29 cellular contexts compared by ENCODE assay signal in the genomic region with DNA sequence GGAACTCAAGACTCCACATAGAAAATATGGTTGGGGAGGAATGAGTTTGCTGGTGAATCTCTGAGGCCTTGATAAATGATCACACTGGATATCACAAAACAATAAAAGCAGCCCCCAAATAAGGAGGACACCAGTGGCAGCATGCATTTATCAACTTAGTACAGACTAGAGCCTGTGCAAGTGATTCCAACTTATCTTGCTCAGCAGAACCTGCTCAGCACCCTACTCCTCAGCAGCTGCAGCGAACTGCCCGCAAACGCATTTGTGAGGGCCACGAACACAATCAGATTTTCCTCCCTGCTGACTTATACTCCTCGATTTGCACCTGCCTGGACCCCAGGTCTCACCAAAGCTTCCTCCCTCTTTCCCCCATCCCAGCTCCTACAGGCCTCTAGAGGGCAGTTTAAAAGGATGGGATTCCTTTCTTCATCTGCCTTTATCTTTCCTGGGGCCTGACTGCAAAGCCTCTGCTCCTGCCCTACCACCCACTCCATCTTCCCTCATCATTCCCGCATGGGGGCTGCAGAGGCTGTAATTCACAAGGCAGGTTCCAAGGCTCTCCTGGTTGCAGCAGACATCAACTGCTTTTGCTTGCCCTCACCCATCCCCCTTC. TPM values are rescaled to one million over a fixed set of nuclear protein-coding genes. Genes with fewer than 3 reads are reported as not detected.
DNase-seq lines count a peak whose midpoint lies in the region; ATAC-seq, FAIRE-seq and TF ChIP-seq lines count a peak whose summit lies in the region.
"Had no signal": no experiment of that assay in that cellular context is flagged by ENCODE, and none has a peak within 500 bp of the region (broad histone marks: within the 10 kb centered on the region; RNA-seq: fewer than 3 reads in every experiment).

No MANE protein-coding gene starts in this region.

- H3K4ac ChIP-seq in H9 (ENCODE audit: low read depth, low read length) (no peak overlapping the region), H1 (replicated peaks; ENCODE audit: insufficient read length, low read depth, low read length) (no peak overlapping the region)

- no peak overlapping the region for H3T11ph ChIP-seq in H9 (ENCODE audit: low read length)

- H3K36me3 Mint-ChIP-seq in H9 (ENCODE audit: insufficient read depth in 1 of 3, low read depth in 3 of 3) (peaks cover 43 to 76% (median 70%) of the 10 kb centered on the region in 3 experiments), neural progenitor cell (peaks cover 43% of the 10 kb centered on the region)
- peaks cover 41 to 57% of the 10 kb centered on the region in 2 donors for H3K36me3 Mint-ChIP-seq in stimulated activated naive B cell treated with anti-CD40 and anti-IgM and Interleukin-4, amounts not matched to agents 10 μg/mL and 1 μg/mL and 100 μg/mL, for 72 hours

- H2AK5ac ChIP-seq in H9 (ENCODE audit: insufficient read length, low read length) (no peak overlapping the region), H1 (ENCODE audit: low read depth, low read length) (no peak overlapping the region)

- no peak overlapping the region for H3K56ac ChIP-seq in H9 (ENCODE audit: insufficient read length, low read depth, low read length)
- no peak overlapping the region for H3K56ac ChIP-seq in H1 (replicated peaks; ENCODE audit: insufficient read length, low read depth, low read length)

- no peaks in the 10 kb centered on the region for H3F3A ChIP-seq in neural progenitor cell (ENCODE audit: low read depth)

- H4K91ac ChIP-seq in H9 (ENCODE audit: insufficient read length, low read depth, low read length) (no peak overlapping the region), H1 (replicated peaks; ENCODE audit: insufficient read length, low read length) (no peak overlapping the region)

- H3K36me3 ChIP-seq in WERI-Rb-1 = peaks cover 66% of the 10 kb centered on the region
- H3K36me3 ChIP-seq in H1 (ENCODE audit: control insufficient read depth in 2 of 4, insufficient read depth in 4 of 4, low read length in 3 of 4) = peaks cover 5 to 49% (median 35%) of the 10 kb centered on the region in 4 experiments
- no peaks in the 10 kb centered on the region for H3K36me3 ChIP-seq in neural progenitor cell

- H2BK12ac ChIP-seq in H9 (ENCODE audit: insufficient read length, low read depth, low read length) (no peak overlapping the region), H1 (ENCODE audit: low read depth, low read length) (no peak overlapping the region)

- no peak overlapping the region for H3K27ac Mint-ChIP-seq in H9
- H3K27ac Mint-ChIP-seq in neural progenitor cell = no peak overlapping the region
- H3K27ac Mint-ChIP-seq in stimulated activated naive B cell treated with anti-CD40 and anti-IgM and Interleukin-4, amounts not matched to agents 10 μg/mL and 1 μg/mL and 100 μg/mL, for 72 hours = no peak overlapping the region
- H3K27ac Mint-ChIP-seq: B cell; CD8-positive, alpha-beta T cell had no signal

- no peak overlapping the region for H3K14ac ChIP-seq in H9 (ENCODE audit: insufficient read depth, low read length)
- H3K14ac ChIP-seq in H1 (ENCODE audit: insufficient read length) = no peak overlapping the region

- H3K9ac ChIP-seq in H9 (ENCODE audit: extremely low read depth, insufficient read length, low read length) (no peak overlapping the region), H1 (replicated peaks in 1 of 4; ENCODE audit: extremely low read depth in 1 of 4, low read depth in 3 of 4, low read length in 3 of 4) (no peak overlapping the region), neural progenitor cell (no peak overlapping the region)

- no peak for FAIRE-seq in H1 (lab: Jason Lieb, UNC)
- FAIRE-seq: A549, GM12878, HepG2 had no signal

- DNase-seq in H9 (no peak), WERI-Rb-1 (no peak), H1 (ENCODE audit: low read depth in 1 of 2, low spot score in 2 of 2) (no peak), neural progenitor cell (ENCODE audit: low spot score) (no peak), foreskin fibroblast (no peak)
- DNase-seq in stimulated activated naive B cell treated with anti-CD40 and anti-IgM and Interleukin-4, amounts not matched to agents 10 μg/mL and 1 μg/mL and 100 μg/mL, for 72 hours = no peak
- DNase-seq: Caco-2; CD8-positive, alpha-beta T cell; DMS 273 treated with DMSO at 0.1 percent for 48 hours; DMS79; EL; GDM1; Kasumi-1; MV-4-11; NCI-H1105 treated with DMSO at 0.1 percent for 48 hours; NCI-H146; NCI-H2029; NCI-H446; NCI-H524 treated with DMSO at 0.1 percent for 48 hours; NCI-H774; Right ventricle myocardium superior had no signal

- no peak overlapping the region for H2AFZ ChIP-seq in H9 (ENCODE audit: low read length)
- no peak overlapping the region for H2AFZ ChIP-seq in H1 (ENCODE audit: low read length)
- no peak overlapping the region for H2AFZ ChIP-seq in neural progenitor cell (replicated peaks)

- H3K18ac ChIP-seq in H9 (ENCODE audit: insufficient read length, low read depth, low read length) = no peak overlapping the region
- H3K18ac ChIP-seq in H1 (ENCODE audit: extremely low read depth, low read length) = no peak overlapping the region

- H2BK15ac ChIP-seq in H9 (ENCODE audit: low read depth, low read length) (no peak overlapping the region), H1 (ENCODE audit: low read length) (no peak overlapping the region)

- H3K4me1 ChIP-seq in H9 (ENCODE audit: insufficient read depth, low read length) (no peaks in the 10 kb centered on the region), H1 (replicated peaks in 1 of 4; ENCODE audit: control insufficient read depth in 3 of 4, insufficient read depth in 4 of 4, low read length in 3 of 4) (no peaks in the 10 kb centered on the region), neural progenitor cell (no peaks in the 10 kb centered on the region)
- H3K4me1 ChIP-seq: A549, Caco-2 had no signal

- TF ChIP-seq CTCF in H9 (conservative IDR thresholded peaks at IDR 0.05) = peak; percentile 47
- peak; percentile 30 for TF ChIP-seq CTCF in WERI-Rb-1 (IDR thresholded peaks at IDR 0.05; ENCODE audit: low read depth, low read length)
- TF ChIP-seq CTCF in H1 (IDR thresholded peaks at IDR 0.05; ENCODE audit: control extremely low read depth in 1 of 3, insufficient read depth in 1 of 3, low read depth in 1 of 3, low read length in 3 of 3) = peak in 2 of 3 experiments; percentile 12 to 39; a peak in 2 of 4 replicates
- peak; percentile 29 for TF ChIP-seq CTCF in neural progenitor cell (IDR thresholded peaks at IDR 0.05)
- TF ChIP-seq CTCF in foreskin fibroblast (IDR thresholded peaks at IDR 0.05; ENCODE audit: low read depth, low read length) = no peak

- no peak for TF ChIP-seq EP300 in H1 (IDR thresholded peaks at IDR 0.05; ENCODE audit: borderline replicate concordance in 1 of 2, low read depth in 2 of 2, low read length in 2 of 2)

- H3K4me3 ChIP-seq in WERI-Rb-1 (ENCODE audit: low read depth, low read length) (no peak overlapping the region), H1 (ENCODE audit: extremely low read depth in 1 of 4, insufficient read depth in 2 of 4, low read depth in 3 of 4, low read length in 4 of 4) (no peak overlapping the region), neural progenitor cell (no peak overlapping the region), foreskin fibroblast (ENCODE audit: low read depth in 1 of 2, low read length in 2 of 2) (no peak overlapping the region)
- H3K4me3 ChIP-seq: A549, GM12878 had no signal

- ATAC-seq in GM19467 (IDR thresholded peaks at IDR 0.05; ENCODE audit: unreplicated experiment) = no peak
- ATAC-seq in stimulated activated naive B cell treated with anti-CD40 and anti-IgM and Interleukin-4, amounts not matched to agents 10 μg/mL and 1 μg/mL and 100 μg/mL, for 72 hours (replicated peaks) = no peak
- ATAC-seq: A549; CD8-positive, alpha-beta T cell; GM12878; HepG2 had no signal

- CTCF ChIA-PET in H1 (lab: Charles Lee; ENCODE audit: partially characterized antibody) = interaction anchor here (1.1 to 3.7 kb wide), 4 partner anchors 20 to 439 kb away, joined by 3 to 22 read pairs (median 5); no protein-coding TSS in a partner anchor

- H3K4me3 Mint-ChIP-seq in H9 = no peak overlapping the region
- no peak overlapping the region for H3K4me3 Mint-ChIP-seq in neural progenitor cell
- no peak overlapping the region for H3K4me3 Mint-ChIP-seq in stimulated activated naive B cell treated with anti-CD40 and anti-IgM and Interleukin-4, amounts not matched to agents 10 μg/mL and 1 μg/mL and 100 μg/mL, for 72 hours
- H3K4me3 Mint-ChIP-seq: B cell; CD8-positive, alpha-beta T cell had no signal

- H3K27me3 Mint-ChIP-seq in H9 (ENCODE audit: low read depth) = no peaks in the 10 kb centered on the region
- H3K27me3 Mint-ChIP-seq in neural progenitor cell (ENCODE audit: insufficient read depth, low read depth) = no peaks in the 10 kb centered on the region
- H3K27me3 Mint-ChIP-seq in stimulated activated naive B cell treated with anti-CD40 and anti-IgM and Interleukin-4, amounts not matched to agents 10 μg/mL and 1 μg/mL and 100 μg/mL, for 72 hours = no peaks in the 10 kb centered on the region
- H3K27me3 Mint-ChIP-seq: B cell had no signal

- no peaks in the 10 kb centered on the region for H3K79me1 ChIP-seq in H9 (ENCODE audit: insufficient read depth, low read depth, low read length, poor library complexity, severe bottlenecking)
- H3K79me1 ChIP-seq in H1 (ENCODE audit: low read depth, low read length) = no peaks in the 10 kb centered on the region

- TF ChIP-seq RAD21 in H1 (IDR thresholded peaks at IDR 0.05 in 1 of 2, conservative IDR thresholded peaks at IDR 0.05 in 1 of 2; ENCODE audit: low read depth in 2 of 2, low read length in 2 of 2) = no peak

- H3K23ac ChIP-seq in H9 (ENCODE audit: insufficient read length, low read depth, low read length) (no peak overlapping the region), H1 (ENCODE audit: insufficient read length) (no peak overlapping the region)

- H3K4me2 ChIP-seq in H9 (ENCODE audit: insufficient read depth, insufficient read length, low read length) (no peak overlapping the region), H1 (ENCODE audit: insufficient read depth in 1 of 2, low read depth in 2 of 2, low read length in 2 of 2) (no peak overlapping the region), neural progenitor cell (no peak overlapping the region)
- H3K4me2 ChIP-seq: A549 had no signal

- TF ChIP-seq POLR2A in H1 (IDR thresholded peaks at IDR 0.05; ENCODE audit: control extremely low read depth in 1 of 2, low read depth in 2 of 2, low read length in 2 of 2) = no peak

- no peak overlapping the region for H2BK5ac ChIP-seq in H9 (ENCODE audit: insufficient read length, low read length)
- no peak overlapping the region for H2BK5ac ChIP-seq in H1 (ENCODE audit: low read depth, low read length)

- H4K8ac ChIP-seq in H9 (replicated peaks; ENCODE audit: insufficient read length, low read depth, low read length) = no peak overlapping the region
- H4K8ac ChIP-seq in H1 (ENCODE audit: extremely low read depth, insufficient read depth, low read length) = no peak overlapping the region

- no peaks in the 10 kb centered on the region for H4K20me1 ChIP-seq in H9 (ENCODE audit: control insufficient read depth, insufficient read depth, insufficient read length)
- H4K20me1 ChIP-seq in H1 (replicated peaks in 1 of 2; ENCODE audit: control insufficient read depth in 1 of 2, insufficient read depth in 2 of 2, low read length in 2 of 2) = peaks cover 0 to 2% of the 10 kb centered on the region in 2 experiments
- H4K20me1 ChIP-seq in neural progenitor cell (ENCODE audit: low read depth) = no peaks in the 10 kb centered on the region

- H2BK20ac ChIP-seq in H9 (ENCODE audit: low read depth, low read length, poor library complexity, severe bottlenecking) (no peak overlapping the region), H1 (ENCODE audit: low read length) (no peak overlapping the region)

- H4K5ac ChIP-seq in H9 (ENCODE audit: insufficient read length, low read depth, low read length) = no peak overlapping the region
- H4K5ac ChIP-seq in H1 (ENCODE audit: insufficient read length, low read depth, low read length) = no peak overlapping the region

- H3K4me1 Mint-ChIP-seq in H9 (no peaks in the 10 kb centered on the region), neural progenitor cell (no peaks in the 10 kb centered on the region)
- H3K4me1 Mint-ChIP-seq in stimulated activated naive B cell treated with anti-CD40 and anti-IgM and Interleukin-4, amounts not matched to agents 10 μg/mL and 1 μg/mL and 100 μg/mL, for 72 hours = no peaks in the 10 kb centered on the region
- H3K4me1 Mint-ChIP-seq: B cell had no signal

- no peaks in the 10 kb centered on the region for H3K27me3 ChIP-seq in H9 (ENCODE audit: insufficient read depth, low read length)
- H3K27me3 ChIP-seq in WERI-Rb-1 (ENCODE audit: insufficient read depth, low read depth, severe bottlenecking) = no peaks in the 10 kb centered on the region
- H3K27me3 ChIP-seq in H1 (replicated peaks in 1 of 4; ENCODE audit: control insufficient read depth in 3 of 4, extremely low read depth in 1 of 4, insufficient read depth in 3 of 4, low read length in 3 of 4) = no peaks in the 10 kb centered on the region
- no peaks in the 10 kb centered on the region for H3K27me3 ChIP-seq in neural progenitor cell

- H2BK120ac ChIP-seq in H9 (ENCODE audit: low read depth, low read length, poor library complexity, severe bottlenecking) = no peak overlapping the region
- H2BK120ac ChIP-seq in H1 (replicated peaks; ENCODE audit: low read depth, low read length) = no peak overlapping the region

- H3K9me3 Mint-ChIP-seq in H9 = peaks cover 12 to 14% of the 10 kb centered on the region in 2 experiments
- H3K9me3 Mint-ChIP-seq in neural progenitor cell = peaks cover 11% of the 10 kb centered on the region
- H3K9me3 Mint-ChIP-seq in stimulated activated naive B cell treated with anti-CD40 and anti-IgM and Interleukin-4, amounts not matched to agents 10 μg/mL and 1 μg/mL and 100 μg/mL, for 72 hours = peaks cover 5 to 7% of the 10 kb centered on the region in 2 donors

- WGBS in H9 (ENCODE audit: extremely low coverage, insufficient read length, low lambda C conversion rate) = no CpG with 5 or more reads among the region's 6 CpGs
- WGBS in H1 (ENCODE audit: extremely low coverage in 1 of 2, insufficient coverage in 1 of 2, insufficient read length in 1 of 2, insufficient replicate concordance in 2 of 2, low coverage in 1 of 2, low lambda C conversion rate in 2 of 2, missing lambda C conversion rate in 1 of 2), 2 experiments = 95% methylated on average over 6 of the region's 6 CpGs; no CpG with 5 or more reads in 1 of the 2 experiments

- H3K27ac ChIP-seq in H9 (ENCODE audit: insufficient read length, low read depth, low read length) = no peak overlapping the region
- H3K27ac ChIP-seq in WERI-Rb-1 = no peak overlapping the region
- H3K27ac ChIP-seq in H1 (ENCODE audit: low read depth, low read length) = no peak overlapping the region
- no peak overlapping the region for H3K27ac ChIP-seq in neural progenitor cell
- H3K27ac ChIP-seq: A549, C4-2B had no signal

- H3K23me2 ChIP-seq in H9 (ENCODE audit: insufficient read length, low read depth, low read length, poor library complexity, severe bottlenecking) (no peaks in the 10 kb centered on the region), H1 (ENCODE audit: low read depth, low read length) (no peaks in the 10 kb centered on the region)

- POLR2A ChIA-PET in H1 (lab: Charles Lee; ENCODE audit: partially characterized antibody) = no interaction called here

- no peaks in the 10 kb centered on the region for H3K79me2 ChIP-seq in H9 (ENCODE audit: insufficient read depth, low read length)
- no peaks in the 10 kb centered on the region for H3K79me2 ChIP-seq in H1 (ENCODE audit: control insufficient read depth in 1 of 2, insufficient read depth in 2 of 2, low read length in 2 of 2)
- no peaks in the 10 kb centered on the region for H3K79me2 ChIP-seq in neural progenitor cell (ENCODE audit: low read depth)

- no peaks in the 10 kb centered on the region for H3K9me3 ChIP-seq in H9 (ENCODE audit: control insufficient read depth, low read depth, low read length)
- H3K9me3 ChIP-seq in WERI-Rb-1 (ENCODE audit: severe bottlenecking) = peaks cover 8% of the 10 kb centered on the region
- H3K9me3 ChIP-seq in H1 (ENCODE audit: insufficient read depth in 2 of 2, low read depth in 1 of 2, low read length in 1 of 2) = peaks cover 0 to 8% of the 10 kb centered on the region in 2 experiments; a peak in 3 of 4 replicates
- H3K9me3 ChIP-seq in neural progenitor cell (ENCODE audit: low read depth) = peaks cover 4% of the 10 kb centered on the region
- H3K9me3 ChIP-seq: Caco-2 had no signal

RNA-seq across cellular contexts. Expression of gene ANKS6, which starts 41.2 kb away (rescaled TPM):
- 44.5 and 46.3 TPM in 2 replicates for total RNA-seq in H9 (2021)
- total RNA-seq in H1 (2021; fragmentation: NEBNext Ultra II Directional; extraction: Animal tissue kit (Norgen Biotek cat#: 25700)) = 56.3 and 61.2 TPM in 2 replicates
- polyA plus RNA-seq in H1 (2011; rRNA removed) = 34.1 and 50.9 TPM in 2 replicates
- polyA plus RNA-seq in H1 (2011; cell fraction: cytosol; rRNA removed) = 47.0 TPM
- 79.5 TPM for polyA plus RNA-seq in H1 (2011; cell fraction: nucleus; rRNA removed)
- 44.2 to 49.3 TPM (median 45.6 TPM) in 4 replicates for polyA plus RNA-seq in H1 (2012, experiment 1 of 2)
- polyA plus RNA-seq in H1 (2012, experiment 2 of 2) = 50.8 TPM
- 48.4 TPM for polyA plus RNA-seq in H1 (2013, experiment 1 of 2)
- polyA plus RNA-seq in H1 (2013, experiment 2 of 2) = 49.8 TPM
- 36.8 and 37.5 TPM in 2 replicates for polyA minus RNA-seq in H1 (2011; rRNA and poly(A)+ RNA removed)
- 30.2 TPM for polyA minus RNA-seq in H1 (2011; cell fraction: cytosol; rRNA and poly(A)+ RNA removed)
- 44.6 TPM for polyA minus RNA-seq in H1 (2011; cell fraction: nucleus; rRNA and poly(A)+ RNA removed)
- total RNA-seq in neural progenitor cell (ENCODE audit: low replicate concordance) = 16.0 and 44.3 TPM in 2 replicates

RNA-seq across cellular contexts. Expression of gene GABBR2, which starts 46.4 kb away (rescaled TPM):
- 0.66 and 0.94 TPM in 2 replicates for total RNA-seq in H9 (2021)
- total RNA-seq in H1 (2021; fragmentation: NEBNext Ultra II Directional; extraction: Animal tissue kit (Norgen Biotek cat#: 25700)) = 1.2 and 1.5 TPM in 2 replicates
- polyA plus RNA-seq in H1 (2011; rRNA removed) = 0.50 and 0.52 TPM in 2 replicates
- polyA plus RNA-seq in H1 (2011; cell fraction: cytosol; rRNA removed) = 0.37 TPM
- polyA plus RNA-seq in H1 (2011; cell fraction: nucleus; rRNA removed) = 2.0 TPM
- polyA plus RNA-seq in H1 (2012, experiment 1 of 2) = 0.62 to 1.3 TPM (median 1.3 TPM) in 4 replicates
- 0.37 TPM for polyA plus RNA-seq in H1 (2012, experiment 2 of 2)
- 1.6 TPM for polyA plus RNA-seq in H1 (2013, experiment 1 of 2)
- 1.8 TPM for polyA plus RNA-seq in H1 (2013, experiment 2 of 2)
- 1.7 and 3.6 TPM in 2 replicates for polyA minus RNA-seq in H1 (2011; rRNA and poly(A)+ RNA removed)
- 1.5 TPM for polyA minus RNA-seq in H1 (2011; cell fraction: cytosol; rRNA and poly(A)+ RNA removed)
- 0.90 TPM for polyA minus RNA-seq in H1 (2011; cell fraction: nucleus; rRNA and poly(A)+ RNA removed)
- total RNA-seq in neural progenitor cell (ENCODE audit: low replicate concordance) = 0.03 TPM in 1 of 2 replicates, not detected in the other
- total RNA-seq: B cell; CD8-positive, alpha-beta T cell; MCF 10A; RPMI7951 had no signal
- polyA plus RNA-seq: HepG2 had no signal

RNA-seq across cellular contexts. Expression of gene GALNT12, which starts 52.4 kb away (rescaled TPM):
- total RNA-seq in H9 (2021) (18.0 and 18.5 TPM in 2 replicates), neural progenitor cell (ENCODE audit: low replicate concordance) (28.8 and 46.5 TPM in 2 replicates)
- 17.5 and 19.6 TPM in 2 replicates for total RNA-seq in H1 (2021; fragmentation: NEBNext Ultra II Directional; extraction: Animal tissue kit (Norgen Biotek cat#: 25700))
- 16.2 and 21.2 TPM in 2 replicates for polyA plus RNA-seq in H1 (2011; rRNA removed)
- polyA plus RNA-seq in H1 (2011; cell fraction: cytosol; rRNA removed) = 22.4 TPM
- 25.6 TPM for polyA plus RNA-seq in H1 (2011; cell fraction: nucleus; rRNA removed)
- polyA plus RNA-seq in H1 (2012, experiment 1 of 2) = 18.9 to 21.9 TPM (median 20.5 TPM) in 4 replicates
- 4.9 TPM for polyA plus RNA-seq in H1 (2012, experiment 2 of 2)
- 19.4 TPM for polyA plus RNA-seq in H1 (2013, experiment 1 of 2)
- 20.2 TPM for polyA plus RNA-seq in H1 (2013, experiment 2 of 2)
- polyA minus RNA-seq in H1 (2011; rRNA and poly(A)+ RNA removed) = 14.6 and 21.0 TPM in 2 replicates
- 12.3 TPM for polyA minus RNA-seq in H1 (2011; cell fraction: cytosol; rRNA and poly(A)+ RNA removed)
- polyA minus RNA-seq in H1 (2011; cell fraction: nucleus; rRNA and poly(A)+ RNA removed) = 10.6 TPM
- total RNA-seq: MCF 10A had no signal
- polyA plus RNA-seq: HepG2 had no signal
